26 cellular contexts compared by ENCODE assay signal in the genomic region with DNA sequence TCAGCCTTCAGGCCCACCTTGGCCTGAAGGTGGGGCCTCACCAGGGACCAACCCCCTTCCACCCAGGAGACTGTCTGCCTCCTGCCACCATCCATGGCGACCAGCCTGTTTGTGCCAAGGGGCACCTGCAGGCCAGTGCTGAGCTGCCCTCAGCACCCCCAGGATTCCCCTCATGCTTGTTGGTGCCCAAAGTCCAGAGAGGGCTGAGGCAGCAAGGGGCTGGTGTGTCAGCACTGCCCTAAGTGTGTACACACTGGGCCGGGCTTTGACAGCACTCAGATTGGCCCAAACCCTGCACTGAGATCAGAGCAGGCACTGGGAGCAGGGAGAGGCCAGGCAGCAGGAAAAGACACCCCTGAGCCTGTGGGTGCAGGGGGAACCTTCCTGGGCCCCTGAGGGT. TPM values are rescaled to one million over a fixed set of nuclear protein-coding genes. Genes with fewer than 3 reads are reported as not detected.
"Had no signal": no experiment of that assay in that cellular context is flagged by ENCODE, and none has a peak within 500 bp of the region (broad histone marks: within the 10 kb centered on the region; RNA-seq: fewer than 3 reads in every experiment).

No MANE protein-coding gene starts in this region.

- H2AFZ ChIP-seq: hepatocyte had no signal

- H3K4me3 ChIP-seq: coronary artery, dorsolateral prefrontal cortex, esophagus muscularis mucosa, gastroesophageal sphincter, heart left ventricle, hepatocyte, left lung, lower lobe of right lung had no signal

- H3K4me2 ChIP-seq: hepatocyte had no signal

- H3K9me3 ChIP-seq: esophagus muscularis mucosa, gastroesophageal sphincter, left lung, lower lobe of right lung had no signal

- H3K4me3 Mint-ChIP-seq: immature natural killer cell had no signal

- H3K9me3 Mint-ChIP-seq: immature natural killer cell had no signal

- H3K27ac ChIP-seq: coronary artery, dorsolateral prefrontal cortex, esophagus muscularis mucosa, foreskin keratinocyte, gastroesophageal sphincter, heart left ventricle, hepatocyte, left lung, lower lobe of right lung had no signal

- ATAC-seq: foreskin keratinocyte, gastroesophageal sphincter, left colon, left lung, left ventricle myocardium superior had no signal

- FAIRE-seq: colon, endothelial cell of umbilical vein, frontal cortex, kidney had no signal

- H3K27ac Mint-ChIP-seq: immature natural killer cell had no signal

- DNase-seq: dermis blood vessel endothelial cell; dorsolateral prefrontal cortex; effector CD4-positive, alpha-beta T cell; effector memory CD4-positive, alpha-beta T cell; foreskin keratinocyte; heart left ventricle; hypothalamus; immature natural killer cell; islet precursor cell; kidney; kidney glomerular epithelial cell; left colon; left ventricle myocardium superior; lower lobe of right lung; mesenchymal stem cell; midbrain had no signal

- H3K27me3 ChIP-seq: dorsolateral prefrontal cortex, esophagus muscularis mucosa, foreskin keratinocyte, gastroesophageal sphincter, heart left ventricle, hepatocyte, left lung had no signal

- H3K4me1 ChIP-seq: foreskin keratinocyte, left lung, lower lobe of right lung had no signal

RNA-seq across cellular contexts. Expression of gene ADAM21, which starts 53.7 kb away (rescaled TPM):
- total RNA-seq: endothelial cell of umbilical vein, epithelial cell of proximal tubule, left colon, mononuclear cell had no signal
- polyA plus RNA-seq: hepatocyte had no signal
